Comparison of ENCODE assay signal across 25 cellular contexts in the genomic region with DNA sequence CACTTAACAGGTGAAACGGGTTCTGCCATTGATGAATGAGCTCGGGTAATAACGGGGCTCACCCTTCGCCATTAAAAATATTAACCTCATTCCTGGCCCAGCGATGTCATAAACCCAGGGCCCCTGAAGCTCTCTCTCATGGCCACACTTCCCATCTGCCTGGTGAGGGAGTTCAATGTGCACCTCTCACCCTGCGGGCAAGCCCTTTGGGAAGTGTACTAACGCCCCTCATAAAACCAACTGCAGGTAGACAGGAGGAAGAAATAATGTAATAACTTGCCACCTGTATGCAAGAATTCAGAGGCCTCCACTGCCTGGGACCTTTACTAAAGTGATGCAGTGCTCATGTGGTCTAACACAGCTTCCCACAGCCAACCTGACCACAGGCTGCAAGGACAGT.
"Had no signal": no experiment of that assay in that cellular context is flagged by ENCODE, and none has a peak within 500 bp of the region (broad histone marks: within the 10 kb centered on the region; RNA-seq: fewer than 3 reads in every experiment).

No MANE protein-coding gene starts in this region.

- H3K27me3 ChIP-seq: heart right ventricle, left lung, neural progenitor cell had no signal

- H2AFZ ChIP-seq: neural progenitor cell had no signal

- H3K36me3 ChIP-seq: heart right ventricle, left lung, neural progenitor cell, thoracic aorta had no signal

- H3K27ac ChIP-seq: heart right ventricle, left lung, neural progenitor cell, thoracic aorta had no signal

- H3K4me1 ChIP-seq: neural progenitor cell had no signal

- DNase-seq: activated B cell treated with CpG ODN at 0.5 μM for 24 hours; activated CD4-positive, alpha-beta T cell treated with anti-CD3 and anti-CD28 coated beads for 36 hours; activated CD4-positive, alpha-beta T cell treated with anti-CD3 and anti-CD28 coated beads, Interleukin-2, amount 50 U/mL, for 4 hours; activated CD8-positive, alpha-beta memory T cell treated with anti-CD3 and anti-CD28 coated beads for 24 hours; activated CD8-positive, alpha-beta memory T cell treated with anti-CD3 and anti-CD28 coated beads, Interleukin-2, amount 50 U/mL, for 4 hours; activated naive CD4-positive, alpha-beta T cell treated with Interleukin-2 at 50 U/mL for 16 hours; activated naive CD8-positive, alpha-beta T cell treated with anti-CD3 and anti-CD28 coated beads, Interleukin-2, amount 10 ng/mL, durations not matched to agents 7 days and 5 days; activated T-cell treated with anti-CD3 and anti-CD28 coated beads, Interleukin-2, amount 50 U/mL, for 24 hours; amniotic stem cell; cerebellar nuclear complex; cortex of kidney; endodermal cell; heart right ventricle; naive thymus-derived CD8-positive, alpha-beta T cell; posterior cingulate gyrus; stimulated activated CD4-positive, alpha-beta T cell treated with anti-CD3 and anti-CD28 coated beads, Interleukin-4, amount 100 ng/mL, for 1 hour; stimulated activated naive CD4-positive, alpha-beta T cell; T1000 had no signal

- H3K4me2 ChIP-seq: neural progenitor cell, smooth muscle cell had no signal

- ATAC-seq: activated CD4-positive, alpha-beta T cell treated with anti-CD3 and anti-CD28 coated beads for 36 hours; activated T-helper 17 cell treated with anti-CD3 and anti-CD28 coated beads, Interleukin-2, amount 50 U/mL, for 72 hours; heart right ventricle; left lung; naive thymus-derived CD8-positive, alpha-beta T cell; sciatic nerve had no signal

- H3K9ac ChIP-seq: neural progenitor cell had no signal

- H3K9me3 ChIP-seq: heart right ventricle, left lung, thoracic aorta had no signal

- H3K4me3 ChIP-seq: heart right ventricle, left lung, lung, neural progenitor cell, smooth muscle cell, thoracic aorta had no signal
